Comparison of ENCODE assay signal across 1 cellular context in the genomic region with DNA sequence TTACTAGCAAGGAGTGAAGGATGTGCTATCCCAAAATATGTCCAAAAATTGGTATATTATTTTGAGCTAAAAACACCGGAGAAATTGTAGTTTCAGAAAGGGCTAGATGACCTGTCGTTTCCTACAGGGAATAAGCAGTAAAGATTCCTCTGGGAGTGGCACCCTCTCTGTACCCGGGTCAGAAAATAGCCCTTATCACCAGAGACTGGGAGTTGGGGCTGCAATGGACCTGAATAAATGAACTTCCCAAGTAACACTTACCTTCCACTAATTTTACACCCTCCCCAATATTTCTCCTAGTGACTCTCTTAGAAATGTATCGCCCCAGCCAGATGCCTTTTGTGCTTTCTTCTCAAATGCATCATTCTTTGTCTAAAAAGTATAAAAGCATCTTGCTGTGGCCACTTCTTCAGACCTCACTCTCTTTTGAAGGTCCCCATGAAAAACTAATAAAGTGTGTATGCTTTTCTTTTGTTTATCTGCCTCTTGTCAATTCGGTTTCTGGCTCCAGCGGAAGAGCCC.
TF ChIP-seq lines count a peak whose summit lies in the region.

No MANE protein-coding gene starts in this region.

TF ChIP-seq in H1, 55 proteins besides CTCF, POLR2A, EP300 and RAD21 (continued from another document):
- 0 out of 2 replicates have a peak, but pooled peaks have one; percentile 6 for TF ChIP-seq YY1 (IDR thresholded peaks at IDR 0.05; ENCODE audit: low read depth, low read length)
